Comparison of ENCODE assay signal across 38 cellular contexts in genomic region chr14:73870525-73871235, GRCh38.
"Had no signal": no experiment of that assay in that cellular context is flagged by ENCODE, and none has a peak within 500 bp of the region (broad histone marks: within the 10 kb centered on the region; RNA-seq: fewer than 3 reads in every experiment).

No MANE protein-coding gene starts in this region.

- H3K4me3 ChIP-seq: MG63, Peyer's patch had no signal

- H3K36me3 ChIP-seq: brain microvascular endothelial cell, MG63, Peyer's patch had no signal

- H3K27ac ChIP-seq: brain microvascular endothelial cell, Peyer's patch, RWPE1, VCaP had no signal

- H3K9me3 ChIP-seq: MG63, Peyer's patch had no signal

- H3K27ac Mint-ChIP-seq: activated CD4-positive, alpha-beta memory T cell treated with anti-CD3 and anti-CD28 coated beads, Interleukin-2, amount 10 ng/mL, durations not matched to agents 7 days and 5 days; activated CD8-positive, alpha-beta memory T cell treated with anti-CD3 and anti-CD28 coated beads, Interleukin-2, amount 10 ng/mL, durations not matched to agents 7 days and 5 days; activated naive CD4-positive, alpha-beta T cell treated with anti-CD3 and anti-CD28 coated beads, Interleukin-2, amount 10 ng/mL, durations not matched to agents 7 days and 5 days; activated naive CD8-positive, alpha-beta T cell; activated naive CD8-positive, alpha-beta T cell treated with anti-CD3 and anti-CD28 coated beads, Interleukin-2, amount 50 U/mL, for 24 hours had no signal

- DNase-seq: activated CD4-positive, alpha-beta memory T cell treated with anti-CD3 and anti-CD28 coated beads, Interleukin-2, amount 10 ng/mL, durations not matched to agents 7 days and 5 days; activated CD4-positive, alpha-beta T cell treated with anti-CD3 and anti-CD28 coated beads for 1 hour; activated CD4-positive, alpha-beta T cell treated with anti-CD3 and anti-CD28 coated beads for 48 hours; activated CD4-positive, CD25-positive, alpha-beta regulatory T cell; activated CD8-positive, alpha-beta memory T cell treated with anti-CD3 and anti-CD28 coated beads for 24 hours; activated CD8-positive, alpha-beta memory T cell treated with anti-CD3 and anti-CD28 coated beads, Interleukin-2, amount 10 ng/mL, durations not matched to agents 7 days and 5 days; activated CD8-positive, alpha-beta memory T cell treated with anti-CD3 and anti-CD28 coated beads, Interleukin-2, amount 50 U/mL, for 48 hours; activated effector memory CD4-positive, alpha-beta T cell treated with Interleukin-2 at 50 U/mL for 16 hours; activated naive CD4-positive, alpha-beta T cell treated with anti-CD3 and anti-CD28 coated beads, Interleukin-2, amount 10 ng/mL, durations not matched to agents 7 days and 5 days; activated naive CD8-positive, alpha-beta T cell treated with anti-CD3 and anti-CD28 coated beads, Interleukin-2, amount 50 U/mL, for 24 hours; activated T-cell treated with anti-CD3 and anti-CD28 coated beads, Interleukin-2, amount 50 U/mL, for 48 hours; anterior cingulate cortex; brain microvascular endothelial cell; central memory CD4-positive, alpha-beta T cell; Kasumi-1; MG63; NCI-H1048; NCI-H1105 treated with DMSO at 0.1 percent for 48 hours; NCI-H1436; NCI-H1694; NCI-H1930; NCI-H2081 treated with DMSO at 0.1 percent for 48 hours; NCI-H2171; NCI-H510A; NCI-H526; NCI-H748 treated with DMSO at 0.1 percent for 48 hours; NK-92 treated with Interleukin-12 subunit alpha and Interleukin-12 subunit beta, amount 100 ng/mL, for 24 hours; PC-3; Peyer's patch; SIG-M5; T-helper 1 cell; T-helper 2 cell; T-helper 9 cell had no signal

- H3K4me3 Mint-ChIP-seq: activated CD4-positive, alpha-beta memory T cell treated with anti-CD3 and anti-CD28 coated beads, Interleukin-2, amount 10 ng/mL, durations not matched to agents 7 days and 5 days; activated CD8-positive, alpha-beta memory T cell treated with anti-CD3 and anti-CD28 coated beads, Interleukin-2, amount 10 ng/mL, durations not matched to agents 7 days and 5 days; activated naive CD4-positive, alpha-beta T cell treated with anti-CD3 and anti-CD28 coated beads, Interleukin-2, amount 10 ng/mL, durations not matched to agents 7 days and 5 days; activated naive CD8-positive, alpha-beta T cell; activated naive CD8-positive, alpha-beta T cell treated with anti-CD3 and anti-CD28 coated beads, Interleukin-2, amount 50 U/mL, for 24 hours had no signal

- H3K27me3 ChIP-seq: brain microvascular endothelial cell, MG63, Peyer's patch had no signal

- H3K4me1 Mint-ChIP-seq: activated CD4-positive, alpha-beta memory T cell treated with anti-CD3 and anti-CD28 coated beads, Interleukin-2, amount 10 ng/mL, durations not matched to agents 7 days and 5 days; activated CD8-positive, alpha-beta memory T cell treated with anti-CD3 and anti-CD28 coated beads, Interleukin-2, amount 10 ng/mL, durations not matched to agents 7 days and 5 days; activated naive CD4-positive, alpha-beta T cell treated with anti-CD3 and anti-CD28 coated beads, Interleukin-2, amount 10 ng/mL, durations not matched to agents 7 days and 5 days; activated naive CD8-positive, alpha-beta T cell treated with anti-CD3 and anti-CD28 coated beads, Interleukin-2, amount 50 U/mL, for 24 hours had no signal

- ATAC-seq: activated CD8-positive, alpha-beta memory T cell treated with anti-CD3 and anti-CD28 coated beads, Interleukin-2, amount 10 ng/mL, durations not matched to agents 7 days and 5 days; activated naive CD8-positive, alpha-beta T cell treated with anti-CD3 and anti-CD28 coated beads, Interleukin-2, amount 50 U/mL, for 24 hours; PC-3; Right ventricle myocardium inferior; SK-N-SH treated with all-trans-retinoic acid at 6 μM for 48 hours had no signal

- H3K27me3 Mint-ChIP-seq: activated CD4-positive, alpha-beta memory T cell treated with anti-CD3 and anti-CD28 coated beads, Interleukin-2, amount 10 ng/mL, durations not matched to agents 7 days and 5 days; activated CD8-positive, alpha-beta memory T cell treated with anti-CD3 and anti-CD28 coated beads, Interleukin-2, amount 10 ng/mL, durations not matched to agents 7 days and 5 days; activated naive CD4-positive, alpha-beta T cell treated with anti-CD3 and anti-CD28 coated beads, Interleukin-2, amount 10 ng/mL, durations not matched to agents 7 days and 5 days; activated naive CD8-positive, alpha-beta T cell; activated naive CD8-positive, alpha-beta T cell treated with anti-CD3 and anti-CD28 coated beads, Interleukin-2, amount 50 U/mL, for 24 hours had no signal

- H3K9me3 Mint-ChIP-seq: activated CD4-positive, alpha-beta memory T cell treated with anti-CD3 and anti-CD28 coated beads, Interleukin-2, amount 10 ng/mL, durations not matched to agents 7 days and 5 days; activated naive CD4-positive, alpha-beta T cell treated with anti-CD3 and anti-CD28 coated beads, Interleukin-2, amount 10 ng/mL, durations not matched to agents 7 days and 5 days; activated naive CD8-positive, alpha-beta T cell treated with anti-CD3 and anti-CD28 coated beads, Interleukin-2, amount 50 U/mL, for 24 hours had no signal

- H3K36me3 Mint-ChIP-seq: activated CD8-positive, alpha-beta memory T cell treated with anti-CD3 and anti-CD28 coated beads, Interleukin-2, amount 10 ng/mL, durations not matched to agents 7 days and 5 days; activated naive CD4-positive, alpha-beta T cell treated with anti-CD3 and anti-CD28 coated beads, Interleukin-2, amount 10 ng/mL, durations not matched to agents 7 days and 5 days had no signal
